16 cellular contexts compared by ENCODE assay signal in the genomic region with DNA sequence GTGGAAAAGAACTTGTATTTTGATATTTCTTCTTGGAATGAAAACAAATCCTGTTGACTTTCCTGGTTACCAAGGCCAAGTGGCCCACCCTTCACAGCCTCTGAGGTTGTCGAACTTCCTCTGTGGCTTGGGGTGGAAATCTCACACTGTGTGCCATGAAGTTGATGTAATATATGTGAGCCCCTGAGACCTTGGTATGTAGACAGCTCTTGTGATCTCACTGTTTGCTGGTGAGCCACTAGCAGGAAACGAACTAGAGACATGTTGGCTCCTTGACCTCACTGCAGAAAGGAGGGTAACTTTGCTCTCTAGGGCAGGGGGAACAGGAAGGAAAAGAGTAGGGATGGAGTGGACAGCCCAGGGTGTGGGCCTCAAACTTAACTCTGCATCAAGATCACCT.
A peak's percentile ranks its signal among the peaks of the same experiment; 100 is the strongest.
DNase-seq lines count a peak whose midpoint lies in the region; ATAC-seq, FAIRE-seq and TF ChIP-seq lines count a peak whose summit lies in the region.
"Had no signal": no experiment of that assay in that cellular context is flagged by ENCODE, and none has a peak within 500 bp of the region (broad histone marks: within the 10 kb centered on the region; RNA-seq: fewer than 3 reads in every experiment).

No MANE protein-coding gene starts in this region.

- 0 out of 2 replicates have a peak overlapping the region, but pooled peaks have one; percentile 11 for H2BK5ac ChIP-seq in H1 (ENCODE audit: low read depth, low read length)

- DNase-seq in Right ventricle myocardium inferior (ENCODE audit: missing footprints) (no peak), cardiac septum (ENCODE audit: low spot score) (no peak), H1 (ENCODE audit: low read depth in 1 of 2, low spot score in 2 of 2) (no peak), T-helper 17 cell (no peak), NCI-H2171 (lab: John Stamatoyannopoulos, UW) (no peak), SHP77 (lab: John Stamatoyannopoulos, UW) (no peak)
- DNase-seq in naive thymus-derived CD8-positive, alpha-beta T cell = peak in 2 of 10 donors; percentile 9 to 46
- no peak for DNase-seq in activated CD4-positive, CD25-positive, alpha-beta regulatory T cell (lab: John Stamatoyannopoulos, UW)
- DNase-seq: amygdala, DMS153, dorsolateral prefrontal cortex, NCI-H1436, NCI-H526 treated with DMSO at 0.1 percent for 48 hours, retina had no signal

- H4K20me1 ChIP-seq in H1 (replicated peaks in 1 of 2; ENCODE audit: control insufficient read depth in 1 of 2, insufficient read depth in 2 of 2, low read length in 2 of 2) = no peaks in the 10 kb centered on the region

- H3K4ac ChIP-seq in H1 (replicated peaks; ENCODE audit: insufficient read length, low read depth, low read length) = no peak overlapping the region

- no peak overlapping the region for H3K56ac ChIP-seq in H1 (replicated peaks; ENCODE audit: insufficient read length, low read depth, low read length)

- no peak overlapping the region for H4K5ac ChIP-seq in H1 (ENCODE audit: insufficient read length, low read depth, low read length)

- H2AFZ ChIP-seq in H1 (ENCODE audit: low read length) = no peak overlapping the region

- no peak overlapping the region for H4K8ac ChIP-seq in H1 (ENCODE audit: extremely low read depth, insufficient read depth, low read length)

- H3K4me3 Mint-ChIP-seq in naive thymus-derived CD8-positive, alpha-beta T cell = peak overlapping the region in 2 of 10 donors; percentile 15 to 41
- no peak overlapping the region for H3K4me3 Mint-ChIP-seq in T-helper 17 cell

- H2BK20ac ChIP-seq in H1 (ENCODE audit: low read length) = no peak overlapping the region

- H2BK120ac ChIP-seq in H1 (replicated peaks; ENCODE audit: low read depth, low read length) = no peak overlapping the region

- intact Hi-C loops in Right ventricle myocardium inferior (cut with DNase I) (loop anchor here (5.0 to 10.0 kb wide), 4 partner anchors 133 to 473 kb away; a partner anchor contains a TSS), cardiac septum (cut with DNase I) (loop anchor here (5.0 to 10.0 kb wide), 3 partner anchors 275 to 1035 kb away; a partner anchor contains a TSS)

- peaks cover 18 to 73% (median 52%) of the 10 kb centered on the region in 3 donors for H3K36me3 Mint-ChIP-seq in naive thymus-derived CD8-positive, alpha-beta T cell
- H3K36me3 Mint-ChIP-seq in T-helper 17 cell (ENCODE audit: low read depth) = peaks cover 9% of the 10 kb centered on the region

- H3K79me2 ChIP-seq in H1 (ENCODE audit: control insufficient read depth in 1 of 2, insufficient read depth in 2 of 2, low read length in 2 of 2) = no peaks in the 10 kb centered on the region

- no peak overlapping the region for H3K4me2 ChIP-seq in H1 (ENCODE audit: insufficient read depth in 1 of 2, low read depth in 2 of 2, low read length in 2 of 2)

- peak overlapping the region in 8 of 10 donors; percentile 37 to 95 (median 82) for H3K27ac Mint-ChIP-seq in naive thymus-derived CD8-positive, alpha-beta T cell
- no peak overlapping the region for H3K27ac Mint-ChIP-seq in T-helper 17 cell

- no peaks in the 10 kb centered on the region for H3K27me3 Mint-ChIP-seq in naive thymus-derived CD8-positive, alpha-beta T cell
- no peaks in the 10 kb centered on the region for H3K27me3 Mint-ChIP-seq in T-helper 17 cell

- TF ChIP-seq RAD21 in H1 (IDR thresholded peaks at IDR 0.05 in 1 of 2, conservative IDR thresholded peaks at IDR 0.05 in 1 of 2; ENCODE audit: low read depth in 2 of 2, low read length in 2 of 2) = no peak

- H2AK5ac ChIP-seq in H1 (ENCODE audit: low read depth, low read length) = no peak overlapping the region

- H3K27ac ChIP-seq in H1 (ENCODE audit: low read depth, low read length) = no peak overlapping the region

- no peak overlapping the region for H3K23ac ChIP-seq in H1 (ENCODE audit: insufficient read length)

- peak; percentile 69 for ATAC-seq in Right ventricle myocardium inferior
- no peak for ATAC-seq in naive thymus-derived CD8-positive, alpha-beta T cell
- ATAC-seq in T-helper 17 cell = no peak

- no peak for TF ChIP-seq EP300 in H1 (IDR thresholded peaks at IDR 0.05; ENCODE audit: borderline replicate concordance in 1 of 2, low read depth in 2 of 2, low read length in 2 of 2)

- H2BK15ac ChIP-seq in H1 (ENCODE audit: low read length) = no peak overlapping the region

- no peaks in the 10 kb centered on the region for H3K9me3 ChIP-seq in H1 (ENCODE audit: insufficient read depth in 2 of 2, low read depth in 1 of 2, low read length in 1 of 2)
- H3K9me3 ChIP-seq in T-helper 17 cell (ENCODE audit: control insufficient read depth, low read length, poor library complexity, severe bottlenecking) = no peaks in the 10 kb centered on the region
- H3K9me3 ChIP-seq: tibial nerve had no signal

- H3K14ac ChIP-seq in H1 (ENCODE audit: insufficient read length) = no peak overlapping the region

- no peak overlapping the region for H3K4me3 ChIP-seq in H1 (ENCODE audit: extremely low read depth in 1 of 4, insufficient read depth in 2 of 4, low read depth in 3 of 4, low read length in 4 of 4)
- H3K4me3 ChIP-seq: dorsolateral prefrontal cortex, tibial nerve had no signal

- CTCF ChIA-PET in H1 (lab: Charles Lee; ENCODE audit: partially characterized antibody) = interaction anchor here (2.9 kb wide), 1 partner anchor 14 kb away, joined by 16 read pairs; no protein-coding TSS in a partner anchor

- no peak for TF ChIP-seq CTCF in H1 (IDR thresholded peaks at IDR 0.05; ENCODE audit: control extremely low read depth in 1 of 3, insufficient read depth in 1 of 3, low read depth in 1 of 3, low read length in 3 of 3)

- no peaks in the 10 kb centered on the region for H3K79me1 ChIP-seq in H1 (ENCODE audit: low read depth, low read length)

- H3K9ac ChIP-seq in H1 (replicated peaks in 1 of 4; ENCODE audit: extremely low read depth in 1 of 4, low read depth in 3 of 4, low read length in 3 of 4) = no peak overlapping the region

- FAIRE-seq in H1 (lab: Jason Lieb, UNC) = no peak

- peaks cover 0 to 5% (median 0%) of the 10 kb centered on the region in 4 experiments; a peak in 2 of 8 replicates for H3K36me3 ChIP-seq in H1 (ENCODE audit: control insufficient read depth in 2 of 4, insufficient read depth in 4 of 4, low read length in 3 of 4)

- no peak overlapping the region for H4K91ac ChIP-seq in H1 (replicated peaks; ENCODE audit: insufficient read length, low read length)

- H3K27me3 ChIP-seq in H1 (replicated peaks in 1 of 4; ENCODE audit: control insufficient read depth in 3 of 4, extremely low read depth in 1 of 4, insufficient read depth in 3 of 4, low read length in 3 of 4) = no peaks in the 10 kb centered on the region
- H3K27me3 ChIP-seq: dorsolateral prefrontal cortex, tibial nerve had no signal

- H3K9me3 Mint-ChIP-seq in naive thymus-derived CD8-positive, alpha-beta T cell = no peaks in the 10 kb centered on the region
- H3K9me3 Mint-ChIP-seq: IgD-negative memory B cell had no signal

- peaks cover 0 to 3% (median 0%) of the 10 kb centered on the region in 4 experiments; a peak in 3 of 7 replicates for H3K4me1 ChIP-seq in H1 (replicated peaks in 1 of 4; ENCODE audit: control insufficient read depth in 3 of 4, insufficient read depth in 4 of 4, low read length in 3 of 4)

- 94% methylated on average over 2 of the region's 2 CpGs; no CpG with 5 or more reads in 1 of the 2 experiments for WGBS in H1 (ENCODE audit: extremely low coverage in 1 of 2, insufficient coverage in 1 of 2, insufficient read length in 1 of 2, insufficient replicate concordance in 2 of 2, low coverage in 1 of 2, low lambda C conversion rate in 2 of 2, missing lambda C conversion rate in 1 of 2), 2 experiments

- no peak overlapping the region for H2BK12ac ChIP-seq in H1 (ENCODE audit: low read depth, low read length)

- peaks cover 15 to 70% (median 47%) of the 10 kb centered on the region in 4 donors for H3K4me1 Mint-ChIP-seq in naive thymus-derived CD8-positive, alpha-beta T cell
- H3K4me1 Mint-ChIP-seq in T-helper 17 cell = peaks cover 15% of the 10 kb centered on the region

- no peaks in the 10 kb centered on the region for H3K23me2 ChIP-seq in H1 (ENCODE audit: low read depth, low read length)

- no peak overlapping the region for H3K18ac ChIP-seq in H1 (ENCODE audit: extremely low read depth, low read length)

- no peak for TF ChIP-seq POLR2A in H1 (IDR thresholded peaks at IDR 0.05; ENCODE audit: control extremely low read depth in 1 of 2, low read depth in 2 of 2, low read length in 2 of 2)

- POLR2A ChIA-PET in H1 (lab: Charles Lee; ENCODE audit: partially characterized antibody) = no interaction called here
- POLR2A ChIA-PET in naive thymus-derived CD8-positive, alpha-beta T cell (lab: Charles Lee) = no interaction called here

TF ChIP-seq in H1, 55 proteins besides CTCF, POLR2A, EP300 and RAD21:
- no peak for TF ChIP-seq KDM1A (IDR thresholded peaks at IDR 0.05; ENCODE audit: borderline replicate concordance, low read length)
- no peak for TF ChIP-seq HDAC2 (IDR thresholded peaks at IDR 0.05; ENCODE audit: borderline replicate concordance in 1 of 2, low read depth in 2 of 2, low read length in 2 of 2)
- no peak for TF ChIP-seq BACH1 (IDR thresholded peaks at IDR 0.05; ENCODE audit: low read length)
- no peak for TF ChIP-seq YY1 (IDR thresholded peaks at IDR 0.05; ENCODE audit: low read depth, low read length)
- TF ChIP-seq RXRA (IDR thresholded peaks at IDR 0.05; ENCODE audit: insufficient read depth, low read depth, low read length) = no peak
- no peak for TF ChIP-seq EZH2 (IDR thresholded peaks at IDR 0.05; ENCODE audit: low read depth, low read length, severe bottlenecking)
